1 cellular context compared by ENCODE assay signal in genomic region chr3:195748661-195749060, GRCh38.
TF ChIP-seq lines count a peak whose summit lies in the region.

No MANE protein-coding gene starts in this region.

TF ChIP-seq in HepG2, 621 proteins besides CTCF, POLR2A, EP300 and RAD21:
- no peak for TF ChIP-seq MXD1 (CRISPR knock-in tag; IDR thresholded peaks at IDR 0.05)
- no peak for TF ChIP-seq ZNF629 (CRISPR knock-in tag; conservative IDR thresholded peaks at IDR 0.05)
- TF ChIP-seq, protein P1, sequence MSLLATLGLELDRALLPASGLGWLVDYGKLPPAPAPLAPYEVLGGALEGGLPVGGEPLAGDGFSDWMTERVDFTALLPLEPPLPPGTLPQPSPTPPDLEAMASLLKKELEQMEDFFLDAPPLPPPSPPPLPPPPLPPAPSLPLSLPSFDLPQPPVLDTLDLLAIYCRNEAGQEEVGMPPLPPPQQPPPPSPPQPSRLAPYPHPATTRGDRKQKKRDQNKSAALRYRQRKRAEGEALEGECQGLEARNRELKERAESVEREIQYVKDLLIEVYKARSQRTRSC (CRISPR knock-in tag; IDR thresholded peaks at IDR 0.05; ENCODE audit: low read depth) = no peak
- no peak for TF ChIP-seq PAX8 (CRISPR knock-in tag; IDR thresholded peaks at IDR 0.05; ENCODE audit: borderline replicate concordance)
- TF ChIP-seq, protein P2, sequence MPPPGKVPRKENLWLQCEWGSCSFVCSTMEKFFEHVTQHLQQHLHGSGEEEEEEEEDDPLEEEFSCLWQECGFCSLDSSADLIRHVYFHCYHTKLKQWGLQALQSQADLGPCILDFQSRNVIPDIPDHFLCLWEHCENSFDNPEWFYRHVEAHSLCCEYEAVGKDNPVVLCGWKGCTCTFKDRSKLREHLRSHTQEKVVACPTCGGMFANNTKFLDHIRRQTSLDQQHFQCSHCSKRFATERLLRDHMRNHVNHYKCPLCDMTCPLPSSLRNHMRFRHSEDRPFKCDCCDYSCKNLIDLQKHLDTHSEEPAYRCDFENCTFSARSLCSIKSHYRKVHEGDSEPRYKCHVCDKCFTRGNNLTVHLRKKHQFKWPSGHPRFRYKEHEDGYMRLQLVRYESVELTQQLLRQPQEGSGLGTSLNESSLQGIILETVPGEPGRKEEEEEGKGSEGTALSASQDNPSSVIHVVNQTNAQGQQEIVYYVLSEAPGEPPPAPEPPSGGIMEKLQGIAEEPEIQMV (CRISPR knock-in tag; IDR thresholded peaks at IDR 0.05; ENCODE audit: low read depth) = no peak
